Comparison of ENCODE assay signal across 1 cellular context in genomic region chr7:1446611-1447032, GRCh38.
TF ChIP-seq lines count a peak whose summit lies in the region.

No MANE protein-coding gene starts in this region.

TF ChIP-seq in HCT116, 20 proteins besides CTCF, POLR2A, EP300 and RAD21 (continued from another document):
- TF ChIP-seq EGR1 (IDR thresholded peaks at IDR 0.05; ENCODE audit: low read depth): no peak
- no peak for TF ChIP-seq SP1 (IDR thresholded peaks at IDR 0.05; ENCODE audit: low read depth)
- no peak for TF ChIP-seq CEBPB (IDR thresholded peaks at IDR 0.05; ENCODE audit: low read depth)
- TF ChIP-seq MAX (IDR thresholded peaks at IDR 0.05): no peak
- no peak for TF ChIP-seq SIN3A (IDR thresholded peaks at IDR 0.05; ENCODE audit: low read depth)
- TF ChIP-seq JUND (IDR thresholded peaks at IDR 0.05): no peak
- no peak for TF ChIP-seq CBX3 (IDR thresholded peaks at IDR 0.05; ENCODE audit: low read depth)
- TF ChIP-seq REST (IDR thresholded peaks at IDR 0.05; ENCODE audit: low read depth): no peak
- TF ChIP-seq TCF7L2 (IDR thresholded peaks at IDR 0.05; ENCODE audit: borderline replicate concordance, extremely low read depth, insufficient read depth, insufficient read length): no peak
TF ChIP-seq in HCT116: peak in this region for 0.
